Comparison of ENCODE assay signal across 31 cellular contexts in genomic region chr13:26518433-26519084, GRCh38. TPM values are rescaled to one million over a fixed set of nuclear protein-coding genes. Genes with fewer than 3 reads are reported as not detected.
DNase-seq lines count a peak whose midpoint lies in the region; ATAC-seq and TF ChIP-seq lines count a peak whose summit lies in the region.
"Had no signal": no experiment of that assay in that cellular context is flagged by ENCODE, and none has a peak within 500 bp of the region (broad histone marks: within the 10 kb centered on the region; RNA-seq: fewer than 3 reads in every experiment).

No MANE protein-coding gene starts in this region.

- H3K4me3 ChIP-seq in GM23338 (peak overlapping the region; percentile 16; the same call in 1 of the 2 replicates), neural cell (ENCODE audit: low read length) (peak overlapping the region; percentile 53)
- H3K4me3 ChIP-seq: hepatocyte, thoracic aorta, uterus had no signal

- no peaks in the 10 kb centered on the region for H3K79me2 ChIP-seq in GM23338 (replicated peaks; ENCODE audit: insufficient read depth)
- H3K79me2 ChIP-seq in neural cell (replicated peaks; ENCODE audit: insufficient read depth, low read length) = no peaks in the 10 kb centered on the region
- H3K79me2 ChIP-seq: hepatocyte had no signal

- peak overlapping the region; percentile 21 for H3K9ac ChIP-seq in neural cell (ENCODE audit: low read length)

- peak; percentile 77 for ATAC-seq in GM23338
- no peak for ATAC-seq in stimulated activated naive CD8-positive, alpha-beta T cell treated with anti-CD3 and anti-CD28 coated beads, Interleukin-15, Interleukin-2, amounts not matched to agents 100 U/mL and 50 U/mL, for 24 hours
- ATAC-seq: HCT116; Panc1; right cardiac atrium; stimulated activated naive CD8-positive, alpha-beta T cell treated with anti-CD3 and anti-CD28 coated beads, Interleukin-15, amount 100 ng/mL, for 72 hours had no signal

- H3K27ac ChIP-seq in GM23338 (ENCODE audit: low read depth) (no peak overlapping the region), neural cell (ENCODE audit: low read length) (peak overlapping the region; percentile 33)
- H3K27ac ChIP-seq: brain microvascular endothelial cell, hepatocyte, thoracic aorta, uterus had no signal

- H3K9me2 ChIP-seq in GM23338 (ENCODE audit: insufficient read depth) (peaks cover 16% of the 10 kb centered on the region; the same call in 1 of the 2 replicates), neural cell (ENCODE audit: insufficient read depth, low read length) (no peaks in the 10 kb centered on the region)

- H3F3A ChIP-seq in GM23338 (replicated peaks; ENCODE audit: low read depth) = no peaks in the 10 kb centered on the region
- no peaks in the 10 kb centered on the region for H3F3A ChIP-seq in neural cell (ENCODE audit: insufficient read depth, low read length, poor library complexity, severe bottlenecking)

- H3K4me1 Mint-ChIP-seq in GM23338 = peaks cover 32% of the 10 kb centered on the region
- H3K4me1 Mint-ChIP-seq: activated naive CD4-positive, alpha-beta T cell treated with anti-CD3 and anti-CD28 coated beads, Interleukin-2, amount 50 U/mL, for 24 hours; B cell; CD4-positive, alpha-beta memory T cell; IgD-negative memory B cell; memory B cell; stimulated activated naive CD8-positive, alpha-beta T cell treated with anti-CD3 and anti-CD28 coated beads, Interleukin-15, amount 100 ng/mL, for 72 hours had no signal

- TF ChIP-seq CTCF in GM23338 (conservative IDR thresholded peaks at IDR 0.05; ENCODE audit: low read depth in 2 of 2) = no peak
- TF ChIP-seq CTCF in neural cell (IDR thresholded peaks at IDR 0.05; ENCODE audit: poor library complexity, severe bottlenecking) = no peak

- H3K4me2 ChIP-seq in GM23338 (peak overlapping the region; percentile 70), neural cell (ENCODE audit: low read length) (peak overlapping the region; percentile 17)
- H3K4me2 ChIP-seq: hepatocyte had no signal

- H3K9me3 ChIP-seq in neural cell (ENCODE audit: low read length) = no peaks in the 10 kb centered on the region
- H3K9me3 ChIP-seq: thoracic aorta, uterus had no signal

- DNase-seq in GM23338 (ENCODE audit: low spot score) (peak; percentile 69), NCI-H524 (lab: John Stamatoyannopoulos, UW) (peak; percentile 49 to 80), cerebellar cortex (ENCODE audit: low spot score) (peak; percentile 46), NCI-H226 (no peak)
- no peak for DNase-seq in stimulated activated naive CD8-positive, alpha-beta T cell treated with anti-CD3 and anti-CD28 coated beads, Interleukin-15, Interleukin-2, amounts not matched to agents 100 U/mL and 50 U/mL, for 24 hours
- no peak for DNase-seq in NK-92 treated with Interleukin-12 subunit alpha and Interleukin-12 subunit beta, amount 100 ng/mL, for 24 hours (lab: John Stamatoyannopoulos, UW)
- DNase-seq: ACHN; activated CD4-positive, alpha-beta T cell treated with anti-CD3 and anti-CD28 coated beads for 4 hours; activated CD8-positive, alpha-beta memory T cell treated with anti-CD3 and anti-CD28 coated beads for 24 hours; activated T-cell treated with anti-CD3 and anti-CD28 coated beads for 4 hours; amniotic stem cell; brain microvascular endothelial cell; CD4-positive, alpha-beta memory T cell; DMS153; left colon; NCI-H146; right cardiac atrium; SHP77; stimulated activated CD4-positive, alpha-beta T cell treated with anti-CD3 and anti-CD28 coated beads, Interleukin-2, amount 100 ng/mL, for 24 hours; stimulated activated naive CD8-positive, alpha-beta T cell treated with anti-CD3 and anti-CD28 coated beads, Interleukin-15, amount 100 ng/mL, for 72 hours; uterus had no signal

- H3K4me3 Mint-ChIP-seq in GM23338 = peak overlapping the region; percentile 5; the same call in 1 of the 3 replicates
- H3K4me3 Mint-ChIP-seq: activated naive CD4-positive, alpha-beta T cell treated with anti-CD3 and anti-CD28 coated beads, Interleukin-2, amount 50 U/mL, for 24 hours; B cell; CD4-positive, alpha-beta memory T cell; IgD-negative memory B cell; memory B cell; stimulated activated naive CD8-positive, alpha-beta T cell treated with anti-CD3 and anti-CD28 coated beads, Interleukin-15, amount 100 ng/mL, for 72 hours had no signal

- peaks cover 12% of the 10 kb centered on the region for H3K27me3 Mint-ChIP-seq in GM23338 (ENCODE audit: insufficient read depth, low read depth, poor library complexity)

- H4K20me1 ChIP-seq in GM23338 (replicated peaks; ENCODE audit: insufficient read depth) = no peaks in the 10 kb centered on the region
- H4K20me1 ChIP-seq in neural cell (ENCODE audit: insufficient read depth) = no peaks in the 10 kb centered on the region

- H3K9me3 Mint-ChIP-seq in GM23338 = no peaks in the 10 kb centered on the region
- H3K9me3 Mint-ChIP-seq: activated naive CD4-positive, alpha-beta T cell treated with anti-CD3 and anti-CD28 coated beads, Interleukin-2, amount 50 U/mL, for 24 hours; activated T-helper 2 cell treated with anti-CD3 and anti-CD28 coated beads, Interferon-gamma antibody, Interleukin-2, Interleukin-4, amounts not matched to agents 10 μg/mL and 5 μg/mL and 100 μg/mL, durations not matched to agents 14 hours and 24 hours and 36 hours; IgD-negative memory B cell; memory B cell; stimulated activated naive CD8-positive, alpha-beta T cell treated with anti-CD3 and anti-CD28 coated beads, Interleukin-15, amount 100 ng/mL, for 72 hours had no signal

- TF ChIP-seq RAD21 in neural cell (conservative IDR thresholded peaks at IDR 0.05) = no peak

- H3K36me3 Mint-ChIP-seq in GM23338 (ENCODE audit: low read depth) = no peaks in the 10 kb centered on the region
- H3K36me3 Mint-ChIP-seq: activated naive CD4-positive, alpha-beta T cell treated with anti-CD3 and anti-CD28 coated beads, Interleukin-2, amount 50 U/mL, for 24 hours; CD4-positive, alpha-beta memory T cell; IgD-negative memory B cell had no signal

- H3K4me1 ChIP-seq in GM23338 (ENCODE audit: insufficient read depth) = peaks cover 21% of the 10 kb centered on the region
- H3K4me1 ChIP-seq: uterus had no signal

- H3K27me3 ChIP-seq in GM23338 (ENCODE audit: insufficient read depth) (no peaks in the 10 kb centered on the region), neural cell (ENCODE audit: insufficient read depth, low read depth, low read length) (no peaks in the 10 kb centered on the region)
- H3K27me3 ChIP-seq: brain microvascular endothelial cell, hepatocyte, uterus had no signal

- no peaks in the 10 kb centered on the region for H3K36me3 ChIP-seq in GM23338 (ENCODE audit: insufficient read depth)
- H3K36me3 ChIP-seq in neural cell (ENCODE audit: insufficient read depth, low read length) = no peaks in the 10 kb centered on the region
- H3K36me3 ChIP-seq: brain microvascular endothelial cell, thoracic aorta, uterus had no signal

- peak overlapping the region; percentile 57 for H3K27ac Mint-ChIP-seq in GM23338
- H3K27ac Mint-ChIP-seq: activated naive CD4-positive, alpha-beta T cell treated with anti-CD3 and anti-CD28 coated beads, Interleukin-2, amount 50 U/mL, for 24 hours; activated T-helper 2 cell treated with anti-CD3 and anti-CD28 coated beads, Interferon-gamma antibody, Interleukin-2, Interleukin-4, amounts not matched to agents 10 μg/mL and 5 μg/mL and 100 μg/mL, durations not matched to agents 14 hours and 24 hours and 36 hours; B cell; CD4-positive, alpha-beta memory T cell; IgD-negative memory B cell; memory B cell; stimulated activated naive CD8-positive, alpha-beta T cell treated with anti-CD3 and anti-CD28 coated beads, Interleukin-15, amount 100 ng/mL, for 72 hours had no signal

- no peak for TF ChIP-seq EP300 in neural cell (conservative IDR thresholded peaks at IDR 0.05; ENCODE audit: poor library complexity, severe bottlenecking)

- peak overlapping the region; percentile 93 for H2AFZ ChIP-seq in GM23338
- H2AFZ ChIP-seq in neural cell (ENCODE audit: low read depth, low read length) = peak overlapping the region; percentile 4
- H2AFZ ChIP-seq: hepatocyte had no signal

TF ChIP-seq in GM23338, 12 proteins besides CTCF, POLR2A, EP300 and RAD21 (continues in another document):
- no peak for TF ChIP-seq NANOG (IDR thresholded peaks at IDR 0.05; ENCODE audit: borderline replicate concordance)

TF ChIP-seq in neural cell, 6 proteins besides CTCF, POLR2A, EP300 and RAD21:
- TF ChIP-seq MXI1 (conservative IDR thresholded peaks at IDR 0.05; ENCODE audit: poor library complexity, severe bottlenecking) = no peak
TF ChIP-seq in neural cell: peak in this region for 0.

RNA-seq across cellular contexts. Expression of gene WASF3, which starts 38.9 kb away (rescaled TPM):
- 20.7 and 21.0 TPM in 2 replicates for total RNA-seq in GM23338 (2014; rRNA removed; shearing (Covaris generic))
- polyA plus RNA-seq in GM23338 (2016; fragmentation: Nextera tagmentation; extraction: Ambion mirVana) (9.9 and 10.5 TPM in 2 replicates), neural cell (44.5 and 49.1 TPM in 2 replicates)
- 55.5 and 67.1 TPM in 2 replicates for polyA minus RNA-seq in neural cell
- total RNA-seq: CD4-positive, alpha-beta memory T cell had no signal
- polyA plus RNA-seq: CD4-positive, alpha-beta memory T cell; IgD-negative memory B cell had no signal

Comparison
In these comparisons a context has a peak if more than half of its experiments do, and no peak if none do; other contexts are left out.
1. DNase-seq: peak in GM23338 (single experiment), NCI-H524 (2 of 2) and cerebellar cortex (single experiment); none in NCI-H226 (single experiment), stimulated activated naive CD8-positive, alpha-beta T cell treated with anti-CD3 and anti-CD28 coated beads, Interleukin-15, Interleukin-2, amounts not matched to agents 100 U/mL and 50 U/mL, for 24 hours (single experiment) and NK-92 treated with Interleukin-12 subunit alpha and Interleukin-12 subunit beta, amount 100 ng/mL, for 24 hours (single experiment).